28 cellular contexts compared by ENCODE assay signal in genomic region chr21:29658934-29659203, GRCh38.
"Had no signal": no experiment of that assay in that cellular context is flagged by ENCODE, and none has a peak within 500 bp of the region (broad histone marks: within the 10 kb centered on the region; RNA-seq: fewer than 3 reads in every experiment).

No MANE protein-coding gene starts in this region.

- FAIRE-seq: colon, endometrium, endothelial cell of umbilical vein, frontal cortex had no signal

- H3K4me3 ChIP-seq: colonic mucosa, coronary artery, dorsolateral prefrontal cortex, esophagus muscularis mucosa, esophagus squamous epithelium, gastrocnemius medialis, gastroesophageal sphincter, heart left ventricle, heart right ventricle had no signal

- H3K27me3 Mint-ChIP-seq: dendritic cell treated with granulocyte-macrophage colony-stimulating factor and Interleukin-4, amounts not matched to agents 40 ng/mL and 50 ng/mL, for 4 days; effector memory CD8-positive, alpha-beta T cell had no signal

- ATAC-seq: effector memory CD8-positive, alpha-beta T cell; esophagus mucosa; foreskin keratinocyte; gastrocnemius medialis; gastroesophageal sphincter; heart left ventricle; heart right ventricle had no signal

- H3K36me3 ChIP-seq: colonic mucosa, esophagus muscularis mucosa, esophagus squamous epithelium, gastrocnemius medialis, gastroesophageal sphincter, heart left ventricle, heart right ventricle had no signal

- H3K4me1 ChIP-seq: colonic mucosa, esophagus muscularis mucosa, gastrocnemius medialis, gastroesophageal sphincter had no signal

- DNase-seq: colonic mucosa; cortex of kidney; dermis blood vessel endothelial cell; dorsolateral prefrontal cortex; effector CD4-positive, alpha-beta T cell; effector CD8-positive, alpha-beta T cell; effector memory CD4-positive, alpha-beta T cell; effector memory CD8-positive, alpha-beta T cell; endodermal cell; erythroblast; esophagus squamous epithelium; foreskin fibroblast; foreskin melanocyte; gastrocnemius medialis; head of caudate nucleus; heart left ventricle; heart right ventricle had no signal

- H3K4me3 Mint-ChIP-seq: dendritic cell treated with granulocyte-macrophage colony-stimulating factor and Interleukin-4, amounts not matched to agents 40 ng/mL and 50 ng/mL, for 4 days; effector memory CD8-positive, alpha-beta T cell; endodermal cell had no signal

- H3K27ac Mint-ChIP-seq: dendritic cell treated with granulocyte-macrophage colony-stimulating factor and Interleukin-4, amounts not matched to agents 40 ng/mL and 50 ng/mL, for 4 days; effector memory CD8-positive, alpha-beta T cell; endodermal cell had no signal

- H3K27me3 ChIP-seq: colonic mucosa, esophagus muscularis mucosa, esophagus squamous epithelium, foreskin keratinocyte, gastrocnemius medialis, gastroesophageal sphincter, heart left ventricle, heart right ventricle had no signal

- H3K9me3 ChIP-seq: colonic mucosa, esophagus muscularis mucosa, esophagus squamous epithelium, gastrocnemius medialis, gastroesophageal sphincter, heart left ventricle, heart right ventricle had no signal

- H3K27ac ChIP-seq: colonic mucosa, coronary artery, dorsolateral prefrontal cortex, epithelial cell of prostate, esophagus muscularis mucosa, esophagus squamous epithelium, foreskin keratinocyte, gastrocnemius medialis, gastroesophageal sphincter, heart left ventricle, heart right ventricle had no signal
